In genomic region chr7:128530855-128531104, GRCh38 we compare ENCODE assay signal across 8 cellular contexts. TPM values are rescaled to one million over a fixed set of nuclear protein-coding genes. Genes with fewer than 3 reads are reported as not detected.
DNase-seq lines count a peak whose midpoint lies in the region; ATAC-seq and TF ChIP-seq lines count a peak whose summit lies in the region.

No MANE protein-coding gene starts in this region.

- DNase-seq in HEK293T (ENCODE audit: extremely low spot score) (no peak), middle frontal gyrus (ENCODE audit: extremely low spot score, low spot score) (no peak), WTC11 (ENCODE audit: low spot score) (no peak), NCI-H1417 treated with DMSO at 0.1 percent for 48 hours (lab: John Stamatoyannopoulos, UW) (no peak)

- peak overlapping the region; percentile 91 for H3K27ac Mint-ChIP-seq in dendritic cell treated with granulocyte-macrophage colony-stimulating factor and Interleukin-4, amounts not matched to agents 40 ng/mL and 50 ng/mL, for 4 days
- H3K27ac Mint-ChIP-seq in WTC11 = no peak overlapping the region

- intact Hi-C loops in dendritic cell treated with granulocyte-macrophage colony-stimulating factor and Interleukin-4, amounts not matched to agents 40 ng/mL and 50 ng/mL, for 4 days (cut with micrococcal nuclease) = loop anchor here (5.0 kb wide), 1 partner anchor 53 kb away; the partner anchor contains the start of gene METTL2B

- no peak for TF ChIP-seq CTCF in WTC11 (IDR thresholded peaks at IDR 0.05)

- peak overlapping the region; percentile 70 to 85 (median 80) for H3K4me3 ChIP-seq in BLaER1 treated with 17β-estradiol and CSF1 and Interleukin-3, amounts not matched to agents 10 nM and 100 nM
- H3K4me3 ChIP-seq in neuron (ENCODE audit: low read length) = peak overlapping the region; percentile 72

- H3K4me2 ChIP-seq in BLaER1 treated with 17β-estradiol and CSF1 and Interleukin-3, amounts not matched to agents 10 nM and 100 nM = peak overlapping the region; percentile 87 to 95 (median 90); a peak in 20 of 22 replicates

- peak overlapping the region; percentile 49 for H3K4me3 Mint-ChIP-seq in dendritic cell treated with granulocyte-macrophage colony-stimulating factor and Interleukin-4, amounts not matched to agents 40 ng/mL and 50 ng/mL, for 4 days
- H3K4me3 Mint-ChIP-seq in WTC11 = no peak overlapping the region

- H3K4me1 ChIP-seq in BLaER1 treated with 17β-estradiol and CSF1 and Interleukin-3, amounts not matched to agents 10 nM and 100 nM = peaks cover 17 to 50% (median 41%) of the 10 kb centered on the region in 10 experiments
- peaks cover 5% of the 10 kb centered on the region for H3K4me1 ChIP-seq in neuron (ENCODE audit: insufficient read depth, low read length)

- no peaks in the 10 kb centered on the region for H3K9me3 Mint-ChIP-seq in dendritic cell treated with granulocyte-macrophage colony-stimulating factor and Interleukin-4, amounts not matched to agents 40 ng/mL and 50 ng/mL, for 4 days
- no peaks in the 10 kb centered on the region for H3K9me3 Mint-ChIP-seq in WTC11

- peaks cover 26% of the 10 kb centered on the region for H3K4me1 Mint-ChIP-seq in dendritic cell treated with granulocyte-macrophage colony-stimulating factor and Interleukin-4, amounts not matched to agents 40 ng/mL and 50 ng/mL, for 4 days (ENCODE audit: low read depth)
- H3K4me1 Mint-ChIP-seq in WTC11 = peaks cover 17% of the 10 kb centered on the region

- CTCF ChIA-PET in HEK293T (lab: Yijun Ruan, JAX) = no interaction called here
- CTCF ChIA-PET in WTC11 (lab: Charles Lee) = no interaction called here

- H4K20me1 ChIP-seq in BLaER1 treated with 17β-estradiol and CSF1 and Interleukin-3, amounts not matched to agents 10 nM and 100 nM = peaks cover 8 to 31% (median 25%) of the 10 kb centered on the region in 11 experiments; a peak in 16 of 22 replicates

- H3K36me3 Mint-ChIP-seq in dendritic cell treated with granulocyte-macrophage colony-stimulating factor and Interleukin-4, amounts not matched to agents 40 ng/mL and 50 ng/mL, for 4 days (ENCODE audit: low read depth) = peaks cover 24% of the 10 kb centered on the region
- peaks cover 13% of the 10 kb centered on the region for H3K36me3 Mint-ChIP-seq in WTC11

- POLR2A ChIA-PET in HEK293T (lab: Yijun Ruan, JAX) (no interaction called here), WTC11 (lab: Charles Lee) (no interaction called here)

- ATAC-seq in HG03558 (IDR thresholded peaks at IDR 0.05; ENCODE audit: extremely low read depth, unreplicated experiment) = peak; percentile 8
- no peak for ATAC-seq in WTC11

- H3K9ac ChIP-seq in BLaER1 treated with 17β-estradiol and CSF1 and Interleukin-3, amounts not matched to agents 10 nM and 100 nM = peak overlapping the region; percentile 97 to 99 (median 98)

- H3K27me3 Mint-ChIP-seq in dendritic cell treated with granulocyte-macrophage colony-stimulating factor and Interleukin-4, amounts not matched to agents 40 ng/mL and 50 ng/mL, for 4 days = no peaks in the 10 kb centered on the region
- H3K27me3 Mint-ChIP-seq in WTC11 (ENCODE audit: low read depth) = no peaks in the 10 kb centered on the region

- H3K9me3 ChIP-seq in BLaER1 treated with 17β-estradiol and CSF1 and Interleukin-3, amounts not matched to agents 10 nM and 100 nM (replicated peaks in 1 of 11) = no peaks in the 10 kb centered on the region
- no peaks in the 10 kb centered on the region for H3K9me3 ChIP-seq in neuron (ENCODE audit: low read length)

- no peak overlapping the region for H2AFZ ChIP-seq in neuron (ENCODE audit: low read depth, low read length)

- no peaks in the 10 kb centered on the region for H3K27me3 ChIP-seq in BLaER1 treated with 17β-estradiol and CSF1 and Interleukin-3, amounts not matched to agents 10 nM and 100 nM
- H3K27me3 ChIP-seq in neuron (ENCODE audit: insufficient read depth, low read length) = no peaks in the 10 kb centered on the region

- peak overlapping the region; percentile 97 to 99 (median 98) for H3K27ac ChIP-seq in BLaER1 treated with 17β-estradiol and CSF1 and Interleukin-3, amounts not matched to agents 10 nM and 100 nM

- H3K36me3 ChIP-seq in BLaER1 treated with 17β-estradiol and CSF1 and Interleukin-3, amounts not matched to agents 10 nM and 100 nM = peaks cover 7 to 24% (median 21%) of the 10 kb centered on the region in 11 experiments; a peak in 17 of 22 replicates
- peaks cover 10% of the 10 kb centered on the region for H3K36me3 ChIP-seq in neuron (ENCODE audit: insufficient read depth, low read length)

TF ChIP-seq in HEK293T, 16 proteins besides CTCF, POLR2A, EP300 and RAD21:
- TF ChIP-seq ZNF384 (IDR thresholded peaks at IDR 0.05) = no peak
- no peak for TF ChIP-seq FOXK2 (IDR thresholded peaks at IDR 0.05)
- TF ChIP-seq FOXM1 (IDR thresholded peaks at IDR 0.05; ENCODE audit: borderline replicate concordance) = no peak
- TF ChIP-seq PKNOX1 (IDR thresholded peaks at IDR 0.05) = no peak
- no peak for TF ChIP-seq SP1 (IDR thresholded peaks at IDR 0.05)
- no peak for TF ChIP-seq CTBP1 (IDR thresholded peaks at IDR 0.05; ENCODE audit: borderline replicate concordance)
- TF ChIP-seq ARNT (IDR thresholded peaks at IDR 0.05) = no peak
- no peak for TF ChIP-seq BHLHE40 (IDR thresholded peaks at IDR 0.05; ENCODE audit: borderline replicate concordance)
- TF ChIP-seq SUZ12 (IDR thresholded peaks at IDR 0.05) = no peak
- no peak for TF ChIP-seq TARDBP (IDR thresholded peaks at IDR 0.05)
- no peak for TF ChIP-seq L3MBTL2 (conservative IDR thresholded peaks at IDR 0.05)

TF ChIP-seq in WTC11, 78 proteins besides CTCF, POLR2A, EP300 and RAD21:
- TF ChIP-seq CREB1 (CRISPR knock-in tag; IDR thresholded peaks at IDR 0.05) (no peak), MXD4 (CRISPR knock-in tag; IDR thresholded peaks at IDR 0.05; ENCODE audit: borderline replicate concordance) (no peak), OVOL2 (CRISPR knock-in tag; IDR thresholded peaks at IDR 0.05; ENCODE audit: borderline replicate concordance) (no peak), SMAD4 (CRISPR knock-in tag; IDR thresholded peaks at IDR 0.05) (no peak), GTF2I (CRISPR knock-in tag; conservative IDR thresholded peaks at IDR 0.05) (no peak), ZNF396 (CRISPR knock-in tag; IDR thresholded peaks at IDR 0.05; ENCODE audit: borderline replicate concordance) (no peak), ZNF263 (CRISPR knock-in tag; IDR thresholded peaks at IDR 0.05; ENCODE audit: low read depth) (no peak), NR2C2 (CRISPR knock-in tag; IDR thresholded peaks at IDR 0.05) (no peak), PRDM15 (CRISPR knock-in tag; IDR thresholded peaks at IDR 0.05) (no peak), TEAD4 (CRISPR knock-in tag; IDR thresholded peaks at IDR 0.05) (no peak), ETV6 (CRISPR knock-in tag; IDR thresholded peaks at IDR 0.05) (no peak)

RNA-seq across cellular contexts. Expression of gene METTL2B, which starts 54.2 kb away (rescaled TPM):
- 38.6 to 40.4 TPM (median 39.6 TPM) in 3 replicates for total RNA-seq in WTC11 (2021)
